ENCODE assay signal across 17 cellular contexts in genomic region chr5:135223891-135224625, GRCh38.
DNase-seq lines count a peak whose midpoint lies in the region; ATAC-seq and TF ChIP-seq lines count a peak whose summit lies in the region.
"Had no signal": no experiment of that assay in that cellular context is flagged by ENCODE, and none has a peak within 500 bp of the region (broad histone marks: within the 10 kb centered on the region; RNA-seq: fewer than 3 reads in every experiment).

No MANE protein-coding gene starts in this region.

- no peaks in the 10 kb centered on the region for H3K9me2 ChIP-seq in MM.1S (replicated peaks; ENCODE audit: insufficient read depth, low read length)

- H3K9me3 Mint-ChIP-seq in activated CD8-positive, alpha-beta T cell treated with anti-CD3 and anti-CD28 coated beads for 36 hours: no peaks in the 10 kb centered on the region
- H3K9me3 Mint-ChIP-seq: activated naive CD8-positive, alpha-beta T cell treated with anti-CD3 and anti-CD28 coated beads, Interleukin-2, amount 50 U/mL, for 24 hours; activated T-cell treated with anti-CD3 and anti-CD28 coated beads, Interleukin-2, amount 50 U/mL, for 72 hours; HFFc6 had no signal

- H3K4me3 Mint-ChIP-seq in activated CD8-positive, alpha-beta T cell treated with anti-CD3 and anti-CD28 coated beads for 36 hours: no peak overlapping the region
- H3K4me3 Mint-ChIP-seq: activated naive CD8-positive, alpha-beta T cell treated with anti-CD3 and anti-CD28 coated beads, Interleukin-2, amount 50 U/mL, for 24 hours; activated T-cell treated with anti-CD3 and anti-CD28 coated beads, Interleukin-2, amount 50 U/mL, for 72 hours; HFFc6; nephron progenitor cell had no signal

- H3K27ac ChIP-seq in right atrium auricular region (no peak overlapping the region), left ventricle myocardium inferior (replicated peaks) (no peak overlapping the region), MM.1S (ENCODE audit: low read length) (no peak overlapping the region)
- H3K27ac ChIP-seq: breast epithelium, heart left ventricle had no signal

- H3K27ac Mint-ChIP-seq in activated CD8-positive, alpha-beta T cell treated with anti-CD3 and anti-CD28 coated beads for 36 hours: no peak overlapping the region
- H3K27ac Mint-ChIP-seq: activated naive CD8-positive, alpha-beta T cell treated with anti-CD3 and anti-CD28 coated beads, Interleukin-2, amount 50 U/mL, for 24 hours; activated T-cell treated with anti-CD3 and anti-CD28 coated beads, Interleukin-2, amount 50 U/mL, for 72 hours; HFFc6; nephron progenitor cell had no signal

- peak; percentile 53 for DNase-seq in right atrium auricular region (ENCODE audit: low spot score)
- DNase-seq in left ventricle myocardium inferior: no peak
- DNase-seq in SKM-1 (lab: John Stamatoyannopoulos, UW; ENCODE audit: unreplicated experiment): peak; percentile 65
- peak; percentile 19 for DNase-seq in left lobe of liver (ENCODE audit: low spot score)
- DNase-seq in ureter (ENCODE audit: low spot score): peak; percentile 25
- no peak for DNase-seq in activated CD8-positive, alpha-beta T cell treated with anti-CD3 and anti-CD28 coated beads for 36 hours
- DNase-seq in NCI-H1105 (lab: John Stamatoyannopoulos, UW): no peak
- DNase-seq in MM.1S: no peak
- DNase-seq: activated naive CD8-positive, alpha-beta T cell treated with anti-CD3 and anti-CD28 coated beads, Interleukin-2, amount 50 U/mL, for 24 hours; activated T-cell treated with anti-CD3 and anti-CD28 coated beads, Interleukin-2, amount 50 U/mL, for 72 hours; HFFc6; NCI-H1930; NCI-H510A; nephron progenitor cell; T1000 had no signal

- no peaks in the 10 kb centered on the region for H3K4me1 Mint-ChIP-seq in activated CD8-positive, alpha-beta T cell treated with anti-CD3 and anti-CD28 coated beads for 36 hours (ENCODE audit: low read depth)
- H3K4me1 Mint-ChIP-seq: activated naive CD8-positive, alpha-beta T cell treated with anti-CD3 and anti-CD28 coated beads, Interleukin-2, amount 50 U/mL, for 24 hours had no signal

- no peaks in the 10 kb centered on the region for H3K4me1 ChIP-seq in right atrium auricular region
- peaks cover 9% of the 10 kb centered on the region for H3K4me1 ChIP-seq in left ventricle myocardium inferior
- no peaks in the 10 kb centered on the region for H3K4me1 ChIP-seq in MM.1S (ENCODE audit: low read length)
- H3K4me1 ChIP-seq: breast epithelium had no signal

- intact Hi-C loops in left ventricle myocardium inferior (cut with micrococcal nuclease): no loop called here
- intact Hi-C loops in activated CD8-positive, alpha-beta T cell treated with anti-CD3 and anti-CD28 coated beads for 36 hours (cut with micrococcal nuclease): no loop called here

- no peaks in the 10 kb centered on the region for H4K20me1 ChIP-seq in MM.1S (ENCODE audit: insufficient read depth, low read length)

- H3K4me3 ChIP-seq in right atrium auricular region: no peak overlapping the region
- H3K4me3 ChIP-seq in left ventricle myocardium inferior: no peak overlapping the region
- no peak overlapping the region for H3K4me3 ChIP-seq in MM.1S (ENCODE audit: low read length)
- H3K4me3 ChIP-seq: breast epithelium, heart left ventricle had no signal

- no peaks in the 10 kb centered on the region for H3K27me3 Mint-ChIP-seq in activated CD8-positive, alpha-beta T cell treated with anti-CD3 and anti-CD28 coated beads for 36 hours

- POLR2A ChIA-PET in activated CD8-positive, alpha-beta T cell treated with anti-CD3 and anti-CD28 coated beads for 36 hours (lab: Charles Lee): no interaction called here

- H3K9me3 ChIP-seq in right atrium auricular region (no peaks in the 10 kb centered on the region), left ventricle myocardium inferior (replicated peaks) (no peaks in the 10 kb centered on the region), MM.1S (replicated peaks; ENCODE audit: insufficient read depth, low read length) (no peaks in the 10 kb centered on the region)
- H3K9me3 ChIP-seq: breast epithelium, heart left ventricle had no signal

- H3K27me3 ChIP-seq in right atrium auricular region: no peaks in the 10 kb centered on the region
- no peaks in the 10 kb centered on the region for H3K27me3 ChIP-seq in left ventricle myocardium inferior (ENCODE audit: low read depth)
- H3K27me3 ChIP-seq in MM.1S (replicated peaks; ENCODE audit: insufficient read depth, low read length): no peaks in the 10 kb centered on the region
- H3K27me3 ChIP-seq: breast epithelium, heart left ventricle had no signal

- H2AFZ ChIP-seq in MM.1S (ENCODE audit: low read length): no peak overlapping the region

- H3K79me2 ChIP-seq in MM.1S (ENCODE audit: low read length): no peaks in the 10 kb centered on the region

- no peaks in the 10 kb centered on the region for H3K36me3 Mint-ChIP-seq in activated CD8-positive, alpha-beta T cell treated with anti-CD3 and anti-CD28 coated beads for 36 hours (ENCODE audit: low read depth)

- CTCF ChIA-PET in activated CD8-positive, alpha-beta T cell treated with anti-CD3 and anti-CD28 coated beads for 36 hours (lab: Charles Lee): interaction anchor here (1.1 kb wide), 1 partner anchor 33 kb away, joined by 3 read pairs; no protein-coding TSS in a partner anchor

- no peak for ATAC-seq in left lobe of liver
- no peak for ATAC-seq in activated CD8-positive, alpha-beta T cell treated with anti-CD3 and anti-CD28 coated beads for 36 hours
- ATAC-seq: activated naive CD8-positive, alpha-beta T cell treated with anti-CD3 and anti-CD28 coated beads, Interleukin-2, amount 50 U/mL, for 24 hours; activated T-cell treated with anti-CD3 and anti-CD28 coated beads, Interleukin-2, amount 50 U/mL, for 72 hours; heart left ventricle had no signal

- H3F3A ChIP-seq in MM.1S (ENCODE audit: insufficient read depth, low read length): no peaks in the 10 kb centered on the region

- no peaks in the 10 kb centered on the region for H3K36me3 ChIP-seq in right atrium auricular region
- H3K36me3 ChIP-seq in left ventricle myocardium inferior: no peaks in the 10 kb centered on the region
- H3K36me3 ChIP-seq in MM.1S (replicated peaks; ENCODE audit: insufficient read depth, low read length): no peaks in the 10 kb centered on the region
- H3K36me3 ChIP-seq: breast epithelium, heart left ventricle had no signal

- no peak overlapping the region for H3K4me2 ChIP-seq in MM.1S (ENCODE audit: low read depth, low read length)

- no peak for TF ChIP-seq CTCF in right atrium auricular region (IDR thresholded peaks at IDR 0.05)
- TF ChIP-seq CTCF in left ventricle myocardium inferior (IDR thresholded peaks at IDR 0.05; ENCODE audit: borderline replicate concordance): no peak
- no peak for TF ChIP-seq CTCF in activated CD8-positive, alpha-beta T cell treated with anti-CD3 and anti-CD28 coated beads for 36 hours (IDR thresholded peaks at IDR 0.05)
- no peak for TF ChIP-seq CTCF in MM.1S (IDR thresholded peaks at IDR 0.05; ENCODE audit: low read length)

- no peak overlapping the region for H3K9ac ChIP-seq in MM.1S (ENCODE audit: low read length)

Comparison
In these comparisons a context has a peak if more than half of its experiments do, and no peak if none do; other contexts are left out.
1. DNase-seq: peak in right atrium auricular region (single experiment), SKM-1 (single experiment), left lobe of liver (single experiment) and ureter (single experiment); none in left ventricle myocardium inferior (single experiment), activated CD8-positive, alpha-beta T cell treated with anti-CD3 and anti-CD28 coated beads for 36 hours (single experiment), NCI-H1105 (single experiment) and MM.1S (single experiment).